In genomic region chr1:153490272-153491051, GRCh38 we compare ENCODE assay signal across 9 cellular contexts. TPM values are rescaled to one million over a fixed set of nuclear protein-coding genes. Genes with fewer than 3 reads are reported as not detected.
DNase-seq lines count a peak whose midpoint lies in the region; ATAC-seq and TF ChIP-seq lines count a peak whose summit lies in the region.
"Had no signal": no experiment of that assay in that cellular context is flagged by ENCODE, and none has a peak within 500 bp of the region (broad histone marks: within the 10 kb centered on the region; RNA-seq: fewer than 3 reads in every experiment).

No MANE protein-coding gene starts in this region.

- H3K4me1 Mint-ChIP-seq in endodermal cell = peaks cover 13% of the 10 kb centered on the region
- H3K4me1 Mint-ChIP-seq in activated naive CD4-positive, alpha-beta T cell treated with anti-CD3 and anti-CD28 coated beads, Interleukin-2, amount 10 ng/mL, durations not matched to agents 7 days and 5 days = no peaks in the 10 kb centered on the region

- no peak for TF ChIP-seq CTCF in endodermal cell (conservative IDR thresholded peaks at IDR 0.05)
- no peak for TF ChIP-seq CTCF in osteoblast (IDR thresholded peaks at IDR 0.05; ENCODE audit: extremely low read depth, low read depth, low read length)

- H3K9me3 Mint-ChIP-seq in endodermal cell = no peaks in the 10 kb centered on the region
- no peaks in the 10 kb centered on the region for H3K9me3 Mint-ChIP-seq in activated naive CD4-positive, alpha-beta T cell treated with anti-CD3 and anti-CD28 coated beads, Interleukin-2, amount 10 ng/mL, durations not matched to agents 7 days and 5 days

- ATAC-seq in GM18909 (IDR thresholded peaks at IDR 0.05; ENCODE audit: poor library complexity, unreplicated experiment) = no peak

- H4K20me1 ChIP-seq in osteoblast (ENCODE audit: insufficient read depth, low read length) = peaks cover 3% of the 10 kb centered on the region

- DNase-seq in DMS79 treated with DMSO at 0.1 percent for 48 hours (lab: John Stamatoyannopoulos, UW) (peak; percentile 52), DMS79 (lab: John Stamatoyannopoulos, UW) (no peak), NCI-H82 treated with DMSO at 0.1 percent for 48 hours (lab: John Stamatoyannopoulos, UW; ENCODE audit: unreplicated experiment) (peak; percentile 98), endodermal cell (no peak), osteoblast (ENCODE audit: insufficient read length, low spot score, missing footprints) (peak; percentile 94)
- no peak for DNase-seq in effector CD4-positive, alpha-beta T cell
- DNase-seq in activated naive CD4-positive, alpha-beta T cell treated with anti-CD3 and anti-CD28 coated beads, Interleukin-2, amount 10 ng/mL, durations not matched to agents 7 days and 5 days = no peak

- no peaks in the 10 kb centered on the region for H3K27me3 Mint-ChIP-seq in endodermal cell (ENCODE audit: insufficient read depth)
- peaks cover 41% of the 10 kb centered on the region for H3K27me3 Mint-ChIP-seq in activated naive CD4-positive, alpha-beta T cell treated with anti-CD3 and anti-CD28 coated beads, Interleukin-2, amount 10 ng/mL, durations not matched to agents 7 days and 5 days

- H3K4me3 Mint-ChIP-seq in endodermal cell = no peak overlapping the region
- H3K4me3 Mint-ChIP-seq in activated naive CD4-positive, alpha-beta T cell treated with anti-CD3 and anti-CD28 coated beads, Interleukin-2, amount 10 ng/mL, durations not matched to agents 7 days and 5 days = no peak overlapping the region

- H3K9ac ChIP-seq in endodermal cell (ENCODE audit: extremely low read depth, low read length, poor library complexity, severe bottlenecking) = no peak overlapping the region

- WGBS in endodermal cell (ENCODE audit: insufficient coverage in 1 of 2, insufficient read length in 1 of 2), 2 experiments = 80 to 86% methylated on average over 8 to 12 of the region's 12 CpGs

- H3K36me3 ChIP-seq in endodermal cell (ENCODE audit: control insufficient read depth, insufficient read depth, low read length) (no peaks in the 10 kb centered on the region), osteoblast (ENCODE audit: insufficient read depth, low read length) (no peaks in the 10 kb centered on the region)

- no peak overlapping the region for H3K27ac Mint-ChIP-seq in endodermal cell
- H3K27ac Mint-ChIP-seq in activated naive CD4-positive, alpha-beta T cell treated with anti-CD3 and anti-CD28 coated beads, Interleukin-2, amount 10 ng/mL, durations not matched to agents 7 days and 5 days = no peak overlapping the region

- peak overlapping the region; percentile 75 for H3K4me2 ChIP-seq in osteoblast (ENCODE audit: insufficient read depth, low read length)

- CTCF ChIA-PET in activated naive CD4-positive, alpha-beta T cell treated with anti-CD3 and anti-CD28 coated beads, Interleukin-2, amount 10 ng/mL, durations not matched to agents 7 days and 5 days (lab: Charles Lee) = no interaction called here

- no peaks in the 10 kb centered on the region for H3K36me3 Mint-ChIP-seq in endodermal cell (ENCODE audit: low read depth)
- no peaks in the 10 kb centered on the region for H3K36me3 Mint-ChIP-seq in activated naive CD4-positive, alpha-beta T cell treated with anti-CD3 and anti-CD28 coated beads, Interleukin-2, amount 10 ng/mL, durations not matched to agents 7 days and 5 days

- H3K4me3 ChIP-seq in endodermal cell (ENCODE audit: low read length) (no peak overlapping the region), osteoblast (ENCODE audit: insufficient read depth, low read length) (peak overlapping the region; percentile 43)

- H3K79me2 ChIP-seq in osteoblast (ENCODE audit: insufficient read depth, low read length) = no peaks in the 10 kb centered on the region

- peak overlapping the region; percentile 61 for H3K27ac ChIP-seq in endodermal cell (ENCODE audit: low read depth, low read length)
- peak overlapping the region; percentile 95 for H3K27ac ChIP-seq in osteoblast (ENCODE audit: low read depth, low read length)
- H3K27ac ChIP-seq: 22Rv1 had no signal

- H3K27me3 ChIP-seq in endodermal cell (ENCODE audit: control insufficient read depth, insufficient read depth, low read length, poor library complexity, severe bottlenecking) = no peaks in the 10 kb centered on the region
- H3K27me3 ChIP-seq in osteoblast (ENCODE audit: insufficient read depth, low read length) = peaks cover 5% of the 10 kb centered on the region

- H2AFZ ChIP-seq in osteoblast (ENCODE audit: low read length) = peak overlapping the region; percentile 81

- H3K4me1 ChIP-seq in endodermal cell (ENCODE audit: control insufficient read depth, insufficient read depth, low read length) = no peaks in the 10 kb centered on the region
- peaks cover 22% of the 10 kb centered on the region for H3K4me1 ChIP-seq in osteoblast (ENCODE audit: insufficient read depth, low read length)

- H3K9me3 ChIP-seq in endodermal cell (ENCODE audit: control insufficient read depth, low read length) (no peaks in the 10 kb centered on the region), osteoblast (ENCODE audit: low read depth, low read length) (no peaks in the 10 kb centered on the region)

RNA-seq across cellular contexts. Expression of gene S100A7, which starts 30.0 kb away (rescaled TPM):
- not detected for total RNA-seq in endodermal cell
- polyA plus RNA-seq in endodermal cell (2013, experiment 1 of 2) = not detected
- not detected for polyA plus RNA-seq in endodermal cell (2013, experiment 2 of 2)
- total RNA-seq in osteoblast = not detected in 2 replicates

RNA-seq across cellular contexts. Expression of gene S100A6, which starts 45.3 kb away (rescaled TPM):
- 1 to 10 TPM; 3.7 to 7.5 TPM for total RNA-seq in endodermal cell
- polyA plus RNA-seq in endodermal cell (2013, experiment 1 of 2) = 25.5 TPM
- 34.9 TPM for polyA plus RNA-seq in endodermal cell (2013, experiment 2 of 2)
- total RNA-seq in osteoblast = 1,187 and 1,317 TPM in 2 replicates

RNA-seq across cellular contexts. Expression of gene S100A5, which starts 50.3 kb away (rescaled TPM):
- total RNA-seq in endodermal cell (not detected), osteoblast (not detected in 2 replicates)
- polyA plus RNA-seq in endodermal cell (2013, experiment 1 of 2) = not detected
- not detected for polyA plus RNA-seq in endodermal cell (2013, experiment 2 of 2)

RNA-seq across cellular contexts. Expression of gene S100A4, which starts 55.1 kb away (rescaled TPM):
- total RNA-seq in endodermal cell (1 to 10 TPM; 4.9 to 6.2 TPM), osteoblast (21.5 and 63.0 TPM in 2 replicates)
- 24.8 TPM for polyA plus RNA-seq in endodermal cell (2013, experiment 1 of 2)
- polyA plus RNA-seq in endodermal cell (2013, experiment 2 of 2) = 24.1 TPM

RNA-seq across cellular contexts. Expression of gene S100A3, which starts 58.6 kb away (rescaled TPM):
- total RNA-seq in endodermal cell = not detected
- 0.46 TPM for polyA plus RNA-seq in endodermal cell (2013, experiment 1 of 2)
- 0.58 TPM for polyA plus RNA-seq in endodermal cell (2013, experiment 2 of 2)
- 4.4 and 7.6 TPM in 2 replicates for total RNA-seq in osteoblast

Comparison
In these comparisons a context has a peak if more than half of its experiments do, and no peak if none do; other contexts are left out.
1. DNase-seq: peak in DMS79 treated with DMSO at 0.1 percent for 48 hours (single experiment), NCI-H82 treated with DMSO at 0.1 percent for 48 hours (single experiment) and osteoblast (single experiment); none in DMS79 (single experiment), endodermal cell (single experiment), effector CD4-positive, alpha-beta T cell (single experiment) and activated naive CD4-positive, alpha-beta T cell treated with anti-CD3 and anti-CD28 coated beads, Interleukin-2, amount 10 ng/mL, durations not matched to agents 7 days and 5 days (single experiment).
2. RNA of gene S100A6, which starts 45.3 kb away (total RNA-seq): 1,187 to 1,317 TPM in osteoblast; 3.7 to 7.5 TPM in endodermal cell; every median in the first group is over 100 times any median in the second.